ENCODE assay signal across 10 cellular contexts in genomic region chr22:40050258-40050657, GRCh38. TPM values are rescaled to one million over a fixed set of nuclear protein-coding genes. Genes with fewer than 3 reads are reported as not detected.
A peak's percentile ranks its signal among the peaks of the same experiment; 100 is the strongest.
DNase-seq lines count a peak whose midpoint lies in the region; ATAC-seq and TF ChIP-seq lines count a peak whose summit lies in the region.
"Had no signal": no experiment of that assay in that cellular context is flagged by ENCODE, and none has a peak within 500 bp of the region (broad histone marks: within the 10 kb centered on the region; RNA-seq: fewer than 3 reads in every experiment).

No MANE protein-coding gene starts in this region.

- no peaks in the 10 kb centered on the region for H3K27me3 ChIP-seq in CD4-positive, alpha-beta T cell (ENCODE audit: control insufficient read depth, insufficient read depth, low read length)
- H3K27me3 ChIP-seq in SU-DHL-6 (ENCODE audit: low read length): no peaks in the 10 kb centered on the region
- no peaks in the 10 kb centered on the region for H3K27me3 ChIP-seq in endodermal cell (ENCODE audit: control insufficient read depth, insufficient read depth, low read length, poor library complexity, severe bottlenecking)
- H3K27me3 ChIP-seq in prostate gland (replicated peaks; ENCODE audit: insufficient read depth): no peaks in the 10 kb centered on the region
- H3K27me3 ChIP-seq in brain microvascular endothelial cell (replicated peaks): no peaks in the 10 kb centered on the region

- WGBS in endodermal cell (ENCODE audit: insufficient coverage in 1 of 2, insufficient read length in 1 of 2), 2 experiments: 81 to 100% methylated on average over 3 of the region's 3 CpGs
- WGBS in prostate gland: 80% methylated on average over 3 of the region's 3 CpGs

- no peaks in the 10 kb centered on the region for H3K9me3 ChIP-seq in CD4-positive, alpha-beta T cell (ENCODE audit: control insufficient read depth, low read length)
- no peaks in the 10 kb centered on the region for H3K9me3 ChIP-seq in SU-DHL-6 (ENCODE audit: insufficient read depth, low read length)
- H3K9me3 ChIP-seq in endodermal cell (ENCODE audit: control insufficient read depth, low read length): no peaks in the 10 kb centered on the region
- H3K9me3 ChIP-seq in prostate gland: no peaks in the 10 kb centered on the region

- no peaks in the 10 kb centered on the region for H3K9me3 Mint-ChIP-seq in CD4-positive, alpha-beta T cell
- no peaks in the 10 kb centered on the region for H3K9me3 Mint-ChIP-seq in endodermal cell

- H3K36me3 ChIP-seq in SU-DHL-6 (ENCODE audit: low read length) (no peaks in the 10 kb centered on the region), endodermal cell (ENCODE audit: control insufficient read depth, insufficient read depth, low read length) (no peaks in the 10 kb centered on the region), prostate gland (no peaks in the 10 kb centered on the region), brain microvascular endothelial cell (replicated peaks) (no peaks in the 10 kb centered on the region)

- peak overlapping the region; percentile 81 for H3K4me2 ChIP-seq in SU-DHL-6 (ENCODE audit: low read depth, low read length, poor library complexity, severe bottlenecking)

- TF ChIP-seq CTCF in CD4-positive, alpha-beta T cell (IDR thresholded peaks at IDR 0.05): no peak
- TF ChIP-seq CTCF in SU-DHL-6 (IDR thresholded peaks at IDR 0.05; ENCODE audit: insufficient read depth, low read length, poor library complexity, severe bottlenecking) (no peak), endodermal cell (conservative IDR thresholded peaks at IDR 0.05) (no peak), prostate gland (IDR thresholded peaks at IDR 0.05) (no peak), brain microvascular endothelial cell (IDR thresholded peaks at IDR 0.05; ENCODE audit: low read depth, low read length, missing control alignments) (no peak)

- H3K4me3 Mint-ChIP-seq in CD4-positive, alpha-beta T cell: peak overlapping the region; percentile 62
- no peak overlapping the region for H3K4me3 Mint-ChIP-seq in endodermal cell

- in situ Hi-C loops in brain microvascular endothelial cell (cut with HindIII; ENCODE audit: low pct_ligation_motif_present, low sequenced_read_pairs): no loop called here

- POLR2A ChIA-PET in CD4-positive, alpha-beta T cell (lab: Charles Lee): no interaction called here

- no peaks in the 10 kb centered on the region for H3K9me2 ChIP-seq in SU-DHL-6 (replicated peaks; ENCODE audit: insufficient read depth, low read length)

- H3F3A ChIP-seq in SU-DHL-6 (ENCODE audit: insufficient read depth): peaks cover 35% of the 10 kb centered on the region

- H3K4me3 ChIP-seq in SU-DHL-6 (ENCODE audit: insufficient read depth, low read length, poor library complexity, severe bottlenecking) (peak overlapping the region; percentile 33), endodermal cell (ENCODE audit: low read length) (no peak overlapping the region), prostate gland (no peak overlapping the region), brain microvascular endothelial cell (ENCODE audit: low read depth, low read length) (no peak overlapping the region)

- H4K20me1 ChIP-seq in SU-DHL-6 (ENCODE audit: low read depth, low read length): no peaks in the 10 kb centered on the region

- CTCF ChIA-PET in CD4-positive, alpha-beta T cell (lab: Charles Lee): interaction anchor here (0.7 kb wide), 1 partner anchor 367 kb away, joined by 3 read pairs; no protein-coding TSS in a partner anchor

- peak overlapping the region; percentile 37; the same call in 1 of the 2 replicates for H3K9ac ChIP-seq in SU-DHL-6 (ENCODE audit: low read length)
- no peak overlapping the region for H3K9ac ChIP-seq in endodermal cell (ENCODE audit: extremely low read depth, low read length, poor library complexity, severe bottlenecking)

- peak overlapping the region; percentile 68 for H3K27ac Mint-ChIP-seq in CD4-positive, alpha-beta T cell
- no peak overlapping the region for H3K27ac Mint-ChIP-seq in endodermal cell

- peaks cover 11% of the 10 kb centered on the region; the same call in 1 of the 2 replicates for H3K79me2 ChIP-seq in SU-DHL-6 (ENCODE audit: insufficient read depth, low read length)

- no peaks in the 10 kb centered on the region for H3K27me3 Mint-ChIP-seq in CD4-positive, alpha-beta T cell
- no peaks in the 10 kb centered on the region for H3K27me3 Mint-ChIP-seq in endodermal cell (ENCODE audit: insufficient read depth)

- DNase-seq in CD4-positive, alpha-beta T cell: no peak
- DNase-seq in endodermal cell (no peak), prostate gland (ENCODE audit: low spot score) (no peak), H4 (ENCODE audit: low spot score) (no peak), brain microvascular endothelial cell (no peak)
- DNase-seq: NCI-H1092 had no signal

- H3K4me1 Mint-ChIP-seq in CD4-positive, alpha-beta T cell (ENCODE audit: low read depth): peaks cover 78% of the 10 kb centered on the region
- peaks cover 21% of the 10 kb centered on the region for H3K4me1 Mint-ChIP-seq in endodermal cell

- no peak for ATAC-seq in CD4-positive, alpha-beta T cell (ENCODE audit: poor library complexity)
- ATAC-seq in GM19043 (IDR thresholded peaks at IDR 0.05; ENCODE audit: low read depth, unreplicated experiment) (peak; percentile 91), HG03060 (IDR thresholded peaks at IDR 0.05; ENCODE audit: low read depth, unreplicated experiment) (peak; percentile 56)

- H3K4me1 ChIP-seq in endodermal cell (ENCODE audit: control insufficient read depth, insufficient read depth, low read length): peaks cover 5% of the 10 kb centered on the region
- H3K4me1 ChIP-seq in prostate gland (replicated peaks): no peaks in the 10 kb centered on the region

- no peak overlapping the region for H3K27ac ChIP-seq in CD4-positive, alpha-beta T cell (ENCODE audit: low read depth, low read length)
- H3K27ac ChIP-seq in SU-DHL-6 (ENCODE audit: low read depth, low read length): peak overlapping the region; percentile 91
- H3K27ac ChIP-seq in endodermal cell (ENCODE audit: low read depth, low read length): no peak overlapping the region
- H3K27ac ChIP-seq in prostate gland: no peak overlapping the region
- no peak overlapping the region for H3K27ac ChIP-seq in brain microvascular endothelial cell
- H3K27ac ChIP-seq: epithelial cell of prostate had no signal

- TF ChIP-seq POLR2A in prostate gland (IDR thresholded peaks at IDR 0.05): no peak

- intact Hi-C loops in CD4-positive, alpha-beta T cell (cut with DNase I, micrococcal nuclease): no loop called here
- intact Hi-C loops in prostate gland (cut with DNase I): no loop called here

- H2AFZ ChIP-seq in SU-DHL-6 (ENCODE audit: low read depth, low read length, severe bottlenecking): no peak overlapping the region

- H3K36me3 Mint-ChIP-seq in CD4-positive, alpha-beta T cell (ENCODE audit: low read depth): peaks cover 15% of the 10 kb centered on the region
- H3K36me3 Mint-ChIP-seq in endodermal cell (ENCODE audit: low read depth): no peaks in the 10 kb centered on the region

RNA-seq across cellular contexts. Expression of gene FAM83F, which starts 55.5 kb away (rescaled TPM):
- 1 to 10 TPM; 5.2 to 6.8 TPM for total RNA-seq in CD4-positive, alpha-beta T cell
- 10 to 100 TPM; 18.9 to 34.1 TPM for total RNA-seq in endodermal cell
- polyA plus RNA-seq in endodermal cell (2013, experiment 1 of 2): 2.2 TPM
- 1.9 TPM for polyA plus RNA-seq in endodermal cell (2013, experiment 2 of 2)
- total RNA-seq in prostate gland: 10 to 100 TPM; 26.2 to 28.6 TPM
- total RNA-seq in H4 (2014; rRNA removed; shearing (Covaris generic)): not detected in 2 replicates
